Comparison of ENCODE assay signal across 21 cellular contexts in the genomic region with DNA sequence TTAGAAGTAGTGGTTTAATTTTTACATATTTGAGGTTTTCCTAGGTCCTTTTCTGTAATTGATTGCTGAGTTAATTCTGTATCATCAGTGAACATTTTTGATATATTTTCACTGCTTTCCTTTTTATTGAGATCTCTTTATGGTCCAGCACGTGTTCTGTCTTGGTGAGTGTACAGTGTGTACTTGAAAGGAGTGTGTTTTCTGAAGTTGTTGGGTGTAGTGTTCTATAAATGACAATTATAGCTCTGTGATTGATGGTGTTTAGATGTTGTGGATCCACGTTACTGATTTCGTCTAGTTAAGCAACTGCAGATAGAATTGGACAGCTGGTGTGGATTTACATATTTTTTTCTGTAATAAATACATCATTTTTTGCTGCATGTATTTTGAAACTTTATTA. TPM values are rescaled to one million over a fixed set of nuclear protein-coding genes. Genes with fewer than 3 reads are reported as not detected.
DNase-seq lines count a peak whose midpoint lies in the region; ATAC-seq and TF ChIP-seq lines count a peak whose summit lies in the region.
"Had no signal": no experiment of that assay in that cellular context is flagged by ENCODE, and none has a peak within 500 bp of the region (broad histone marks: within the 10 kb centered on the region; RNA-seq: fewer than 3 reads in every experiment).

No MANE protein-coding gene starts in this region.

- H3K9ac ChIP-seq in smooth muscle cell (ENCODE audit: low read depth): no peak overlapping the region

- H3K9me3 Mint-ChIP-seq in immature natural killer cell: no peaks in the 10 kb centered on the region
- H3K9me3 Mint-ChIP-seq: activated CD4-positive, alpha-beta T cell treated with anti-CD3 and anti-CD28 coated beads, Interleukin-2, amount 10 ng/mL, durations not matched to agents 24 days and 14 days had no signal

- no peak overlapping the region for H2AFZ ChIP-seq in smooth muscle cell (ENCODE audit: low read depth)

- WGBS in smooth muscle cell (ENCODE audit: low lambda C conversion rate): 71% methylated on average over 3 of the region's 3 CpGs

- H3K4me1 Mint-ChIP-seq in T-helper 17 cell (peaks cover 53% of the 10 kb centered on the region), immature natural killer cell (peaks cover 69 to 87% of the 10 kb centered on the region in 2 donors)

- H3K27me3 Mint-ChIP-seq in T-helper 17 cell (no peaks in the 10 kb centered on the region), immature natural killer cell (ENCODE audit: low read depth in 3 of 3) (no peaks in the 10 kb centered on the region)
- H3K27me3 Mint-ChIP-seq: activated CD4-positive, alpha-beta T cell treated with anti-CD3 and anti-CD28 coated beads, Interleukin-2, amount 10 ng/mL, durations not matched to agents 24 days and 14 days had no signal

- ATAC-seq in T-helper 17 cell: no peak
- ATAC-seq: foreskin keratinocyte, HepG2, left ventricle myocardium superior had no signal

- H3K4me3 Mint-ChIP-seq in T-helper 17 cell: peak overlapping the region; percentile 60
- H3K4me3 Mint-ChIP-seq in immature natural killer cell: no peak overlapping the region
- H3K4me3 Mint-ChIP-seq: activated CD4-positive, alpha-beta T cell treated with anti-CD3 and anti-CD28 coated beads, Interleukin-2, amount 10 ng/mL, durations not matched to agents 24 days and 14 days had no signal

- H3F3A ChIP-seq in smooth muscle cell (ENCODE audit: low read depth): no peaks in the 10 kb centered on the region

- peaks cover 99% of the 10 kb centered on the region for H4K20me1 ChIP-seq in smooth muscle cell (ENCODE audit: low read depth)

- H3K9me3 ChIP-seq in T-helper 17 cell (ENCODE audit: control insufficient read depth, low read length, poor library complexity, severe bottlenecking): no peaks in the 10 kb centered on the region
- H3K9me3 ChIP-seq in smooth muscle cell (replicated peaks; ENCODE audit: low read depth): no peaks in the 10 kb centered on the region
- no peaks in the 10 kb centered on the region for H3K9me3 ChIP-seq in ascending aorta
- H3K9me3 ChIP-seq: colonic mucosa, MG63, pancreas had no signal

- H3K4me2 ChIP-seq in smooth muscle cell: no peak overlapping the region

- H3K4me3 ChIP-seq in smooth muscle cell (no peak overlapping the region), ascending aorta (no peak overlapping the region)
- H3K4me3 ChIP-seq: colonic mucosa, MG63, pancreas had no signal

- H3K36me3 ChIP-seq in smooth muscle cell (ENCODE audit: low read depth) (no peaks in the 10 kb centered on the region), ascending aorta (no peaks in the 10 kb centered on the region)
- H3K36me3 ChIP-seq: colonic mucosa, pancreas had no signal

- H3K4me1 ChIP-seq in smooth muscle cell (ENCODE audit: low read depth) (peaks cover 26% of the 10 kb centered on the region), ascending aorta (peaks cover 0 to 29% of the 10 kb centered on the region in 2 donors)

- H3K27ac ChIP-seq in smooth muscle cell (ENCODE audit: low read depth): peak overlapping the region; percentile 48
- H3K27ac ChIP-seq in ascending aorta: no peak overlapping the region
- H3K27ac ChIP-seq: foreskin keratinocyte, RWPE1 had no signal

- H3K79me2 ChIP-seq in smooth muscle cell (ENCODE audit: low read depth): peaks cover 100% of the 10 kb centered on the region

- H3K27me3 ChIP-seq in smooth muscle cell (ENCODE audit: low read depth): no peaks in the 10 kb centered on the region
- no peaks in the 10 kb centered on the region for H3K27me3 ChIP-seq in ascending aorta
- H3K27me3 ChIP-seq: colonic mucosa, foreskin keratinocyte, MG63, pancreas had no signal

- H3K36me3 Mint-ChIP-seq in T-helper 17 cell (ENCODE audit: low read depth) (no peaks in the 10 kb centered on the region), immature natural killer cell (peaks cover 0 to 2% (median 0%) of the 10 kb centered on the region in 3 donors)

- TF ChIP-seq CTCF in smooth muscle cell (IDR thresholded peaks at IDR 0.05; ENCODE audit: borderline replicate concordance, insufficient read depth, poor library complexity, severe bottlenecking): no peak
- TF ChIP-seq CTCF in ascending aorta (IDR thresholded peaks at IDR 0.05): no peak

- H3K27ac Mint-ChIP-seq in T-helper 17 cell: peak overlapping the region; percentile 89
- H3K27ac Mint-ChIP-seq in immature natural killer cell: peak overlapping the region in 4 of 6 donors; percentile 1 to 27 (median 20)
- H3K27ac Mint-ChIP-seq: activated CD4-positive, alpha-beta T cell treated with anti-CD3 and anti-CD28 coated beads, Interleukin-2, amount 10 ng/mL, durations not matched to agents 24 days and 14 days had no signal

- DNase-seq in DMS 273 (lab: John Stamatoyannopoulos, UW; ENCODE audit: unreplicated experiment): peak; percentile 8
- no peak for DNase-seq in DMS 273 treated with DMSO at 0.1 percent for 48 hours (lab: John Stamatoyannopoulos, UW)
- no peak for DNase-seq in T-helper 17 cell
- DNase-seq in immature natural killer cell: no peak
- DNase-seq in smooth muscle cell (lab: John Stamatoyannopoulos, UW; ENCODE audit: unreplicated experiment): no peak
- DNase-seq in ascending aorta (ENCODE audit: low spot score in 2 of 2): no peak
- DNase-seq in posterior vena cava (ENCODE audit: low spot score): no peak
- DNase-seq in SW 1271 (lab: John Stamatoyannopoulos, UW): no peak
- DNase-seq: activated CD4-positive, alpha-beta T cell treated with anti-CD3 and anti-CD28 coated beads, Interleukin-2, amount 10 ng/mL, durations not matched to agents 24 days and 14 days; activated CD8-positive, alpha-beta memory T cell treated with anti-CD3 and anti-CD28 coated beads, Interleukin-2, amount 50 U/mL, for 48 hours; activated naive CD4-positive, alpha-beta T cell; colonic mucosa; foreskin keratinocyte; left ventricle myocardium superior; MG63; NCI-H1694; NK-92 treated with Interleukin-12 subunit alpha and Interleukin-12 subunit beta, amount 100 ng/mL, for 24 hours; pancreas; stimulated activated CD4-positive, alpha-beta T cell treated with anti-CD3 and anti-CD28 coated beads, Interleukin-2, amount 100 ng/mL, for 48 hours had no signal

- intact Hi-C loops in ascending aorta (cut with DNase I) (no loop called here), posterior vena cava (cut with DNase I) (no loop called here)

RNA-seq across cellular contexts. Expression of a gene that starts 32.7 kb away (rescaled TPM):
- total RNA-seq in T-helper 17 cell (10 to 100 TPM; 66.6 to 68.3 TPM), smooth muscle cell (127 and 143 TPM in 2 replicates), ascending aorta (25.5 TPM), posterior vena cava (10 to 100 TPM; 82.8 to 85.5 TPM)
- polyA plus RNA-seq in immature natural killer cell (10 to 100 TPM; 11.3 to 14.2 (median 12.8) TPM), smooth muscle cell (60.5 and 61.1 TPM in 2 replicates)
